ENCODE assay signal across 15 cellular contexts in the genomic region with DNA sequence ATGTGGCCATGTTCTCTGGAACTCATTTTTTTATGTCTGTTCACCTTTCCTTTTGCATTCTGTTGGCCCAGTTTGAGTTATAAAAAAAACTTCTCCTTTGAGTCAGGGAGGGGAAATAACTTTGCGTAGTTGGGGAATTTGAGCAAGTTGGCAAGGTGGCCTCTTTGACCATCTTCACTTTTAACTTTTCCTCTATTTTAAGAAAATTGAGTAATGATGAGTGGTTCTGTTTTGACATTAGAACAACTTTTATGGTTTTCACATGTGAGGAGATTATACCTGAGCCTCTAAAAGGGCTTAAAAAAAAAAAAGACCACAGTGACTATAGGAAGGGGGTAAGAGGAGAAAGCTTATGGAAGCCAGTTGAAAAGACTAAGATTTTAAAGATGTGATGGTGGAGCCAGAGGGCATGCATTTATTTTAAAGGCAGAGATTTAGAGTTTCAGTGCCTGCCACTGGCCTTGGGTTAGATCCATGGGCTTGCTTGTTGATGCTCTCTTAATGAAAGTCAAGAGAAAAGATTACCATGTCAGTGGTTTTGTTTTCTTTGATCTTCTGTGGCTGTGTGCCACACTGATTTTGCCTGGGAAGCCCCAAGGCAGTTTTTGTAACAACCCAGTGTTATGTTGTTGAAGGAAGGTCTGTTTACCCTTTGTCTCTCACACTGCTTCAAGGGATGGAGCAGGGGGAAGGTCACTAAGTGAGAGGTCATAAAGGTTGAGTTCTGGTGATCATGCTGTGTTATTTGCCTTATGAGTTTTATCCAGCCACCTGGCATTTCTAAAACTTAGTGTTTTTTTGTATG.
DNase-seq lines count a peak whose midpoint lies in the region; ATAC-seq, FAIRE-seq and TF ChIP-seq lines count a peak whose summit lies in the region.
"Had no signal": no experiment of that assay in that cellular context is flagged by ENCODE, and none has a peak within 500 bp of the region (broad histone marks: within the 10 kb centered on the region; RNA-seq: fewer than 3 reads in every experiment).

No MANE protein-coding gene starts in this region.

- no peaks in the 10 kb centered on the region for H3K36me3 ChIP-seq in CD4-positive, alpha-beta memory T cell (ENCODE audit: insufficient read depth, low read length)
- no peaks in the 10 kb centered on the region for H3K36me3 ChIP-seq in H1 (ENCODE audit: control insufficient read depth in 2 of 4, insufficient read depth in 4 of 4, low read length in 3 of 4)
- H3K36me3 ChIP-seq: prostate gland had no signal

- 0 out of 2 replicates have a peak overlapping the region, but pooled peaks have one; percentile 20 for H3K18ac ChIP-seq in H1 (ENCODE audit: extremely low read depth, low read length)

- no peaks in the 10 kb centered on the region for H3K79me2 ChIP-seq in H1 (ENCODE audit: control insufficient read depth in 1 of 2, insufficient read depth in 2 of 2, low read length in 2 of 2)

- TF ChIP-seq CTCF in H1 (IDR thresholded peaks at IDR 0.05; ENCODE audit: control extremely low read depth in 1 of 3, insufficient read depth in 1 of 3, low read depth in 1 of 3, low read length in 3 of 3) = no peak

- no peaks in the 10 kb centered on the region for H3K36me3 Mint-ChIP-seq in CD4-positive, alpha-beta memory T cell

- no peaks in the 10 kb centered on the region for H3K27me3 ChIP-seq in CD4-positive, alpha-beta memory T cell (ENCODE audit: insufficient read depth, low read length)
- no peaks in the 10 kb centered on the region; a peak in 1 of 7 replicates for H3K27me3 ChIP-seq in H1 (replicated peaks in 1 of 4; ENCODE audit: control insufficient read depth in 3 of 4, extremely low read depth in 1 of 4, insufficient read depth in 3 of 4, low read length in 3 of 4)

- H2BK12ac ChIP-seq in H1 (ENCODE audit: low read depth, low read length) = no peak overlapping the region

- no peak overlapping the region for H3K4me3 ChIP-seq in CD4-positive, alpha-beta memory T cell (ENCODE audit: low read length in 2 of 2)
- no peak overlapping the region for H3K4me3 ChIP-seq in Jurkat, Clone E6-1 (ENCODE audit: low read length)
- no peak overlapping the region for H3K4me3 ChIP-seq in H1 (ENCODE audit: extremely low read depth in 1 of 4, insufficient read depth in 2 of 4, low read depth in 3 of 4, low read length in 4 of 4)
- H3K4me3 ChIP-seq: mucosa of descending colon, prostate gland had no signal

- peak; percentile 44 for ATAC-seq in GM19395 (IDR thresholded peaks at IDR 0.05; ENCODE audit: unreplicated experiment)
- no peak for ATAC-seq in HG03354 (IDR thresholded peaks at IDR 0.05; ENCODE audit: poor library complexity, severe bottlenecking, unreplicated experiment)
- ATAC-seq in HG02623 (IDR thresholded peaks at IDR 0.05; ENCODE audit: unreplicated experiment) = no peak
- ATAC-seq in HG03571 (IDR thresholded peaks at IDR 0.05; ENCODE audit: unreplicated experiment) = no peak
- ATAC-seq: mucosa of descending colon, Right ventricle myocardium inferior had no signal

- no peak overlapping the region for H2BK5ac ChIP-seq in H1 (ENCODE audit: low read depth, low read length)

- peak; percentile 20 to 38 (median 27) for DNase-seq in CD4-positive, alpha-beta memory T cell
- peak; percentile 24 for DNase-seq in Jurkat, Clone E6-1 (ENCODE audit: low read depth, low spot score)
- DNase-seq in H1 (ENCODE audit: low read depth in 1 of 2, low spot score in 2 of 2) = peak in 1 of 2 experiments; percentile 1
- no peak for DNase-seq in medulla oblongata (ENCODE audit: extremely low spot score)
- DNase-seq: activated CD8-positive, alpha-beta memory T cell treated with anti-CD3 and anti-CD28 coated beads, Interleukin-2, amount 50 U/mL, for 4 hours; effector CD4-positive, alpha-beta T cell; mucosa of descending colon; NCI-H1105; NCI-H510A had no signal

- no peaks in the 10 kb centered on the region for H4K20me1 ChIP-seq in H1 (replicated peaks in 1 of 2; ENCODE audit: control insufficient read depth in 1 of 2, insufficient read depth in 2 of 2, low read length in 2 of 2)

- no peak overlapping the region for H2BK20ac ChIP-seq in H1 (ENCODE audit: low read length)

- POLR2A ChIA-PET in CD4-positive, alpha-beta memory T cell (lab: Charles Lee; ENCODE audit: partially characterized antibody) = no interaction called here
- POLR2A ChIA-PET in H1 (lab: Charles Lee; ENCODE audit: partially characterized antibody) = no interaction called here

- no peak overlapping the region for H2AFZ ChIP-seq in H1 (ENCODE audit: low read length)

- no peak overlapping the region for H4K91ac ChIP-seq in H1 (replicated peaks; ENCODE audit: insufficient read length, low read length)

- no peak for TF ChIP-seq POLR2A in H1 (IDR thresholded peaks at IDR 0.05; ENCODE audit: control extremely low read depth in 1 of 2, low read depth in 2 of 2, low read length in 2 of 2)

- peaks cover 2% of the 10 kb centered on the region; the same call in 1 of the 2 replicates for H3K23me2 ChIP-seq in H1 (ENCODE audit: low read depth, low read length)

- H3K27ac ChIP-seq in CD4-positive, alpha-beta memory T cell (ENCODE audit: low read depth, low read length) = no peak overlapping the region
- H3K27ac ChIP-seq in H1 (ENCODE audit: low read depth, low read length) = no peak overlapping the region
- H3K27ac ChIP-seq: prostate gland had no signal

- intact Hi-C loops in CD4-positive, alpha-beta memory T cell (cut with micrococcal nuclease) = no loop called here

- no peak overlapping the region for H2AK5ac ChIP-seq in H1 (ENCODE audit: low read depth, low read length)

- H2BK15ac ChIP-seq in H1 (ENCODE audit: low read length) = no peak overlapping the region

- no peak overlapping the region for H3K14ac ChIP-seq in H1 (ENCODE audit: insufficient read length)

- peaks cover 6 to 15% (median 10%) of the 10 kb centered on the region in 4 donors for H3K4me1 Mint-ChIP-seq in CD4-positive, alpha-beta memory T cell

- H3K9me3 Mint-ChIP-seq in CD4-positive, alpha-beta memory T cell = peaks cover 0 to 2% (median 0%) of the 10 kb centered on the region in 8 donors

- no peaks in the 10 kb centered on the region for H3K79me1 ChIP-seq in H1 (ENCODE audit: low read depth, low read length)

- H3K4me3 Mint-ChIP-seq in CD4-positive, alpha-beta memory T cell = no peak overlapping the region

- 94% methylated on average over 1 of the region's 1 CpG; no CpG with 5 or more reads in 1 of the 2 experiments for WGBS in H1 (ENCODE audit: extremely low coverage in 1 of 2, insufficient coverage in 1 of 2, insufficient read length in 1 of 2, insufficient replicate concordance in 2 of 2, low coverage in 1 of 2, low lambda C conversion rate in 2 of 2, missing lambda C conversion rate in 1 of 2), 2 experiments

- CTCF ChIA-PET in CD4-positive, alpha-beta memory T cell (lab: Charles Lee; ENCODE audit: partially characterized antibody) = no interaction called here
- CTCF ChIA-PET in H1 (lab: Charles Lee; ENCODE audit: partially characterized antibody) = no interaction called here

- peak overlapping the region in 1 of 7 donors; percentile 31 for H3K27ac Mint-ChIP-seq in CD4-positive, alpha-beta memory T cell

- H3K9me3 ChIP-seq in CD4-positive, alpha-beta memory T cell (ENCODE audit: control insufficient read depth in 1 of 2, low read length in 2 of 2) = no peaks in the 10 kb centered on the region
- no peaks in the 10 kb centered on the region for H3K9me3 ChIP-seq in H1 (ENCODE audit: insufficient read depth in 2 of 2, low read depth in 1 of 2, low read length in 1 of 2)
- H3K9me3 ChIP-seq: mucosa of descending colon, prostate gland had no signal

- H3K4me1 ChIP-seq in CD4-positive, alpha-beta memory T cell (ENCODE audit: insufficient read depth, low read length) = no peaks in the 10 kb centered on the region
- peaks cover 0 to 7% (median 4%) of the 10 kb centered on the region in 4 experiments; a peak in 4 of 7 replicates for H3K4me1 ChIP-seq in H1 (replicated peaks in 1 of 4; ENCODE audit: control insufficient read depth in 3 of 4, insufficient read depth in 4 of 4, low read length in 3 of 4)
- H3K4me1 ChIP-seq: prostate gland had no signal

- no peak overlapping the region for H4K5ac ChIP-seq in H1 (ENCODE audit: insufficient read length, low read depth, low read length)

- TF ChIP-seq EP300 in H1 (IDR thresholded peaks at IDR 0.05; ENCODE audit: borderline replicate concordance in 1 of 2, low read depth in 2 of 2, low read length in 2 of 2) = no peak

- H3K23ac ChIP-seq in H1 (ENCODE audit: insufficient read length) = no peak overlapping the region

- no peaks in the 10 kb centered on the region for H3K27me3 Mint-ChIP-seq in CD4-positive, alpha-beta memory T cell

- H2BK120ac ChIP-seq in H1 (replicated peaks; ENCODE audit: low read depth, low read length) = no peak overlapping the region

- peak; percentile 69 for FAIRE-seq in H1 (lab: Jason Lieb, UNC)

- 0 out of 4 replicates have a peak overlapping the region, but pooled peaks have one; percentile 8 to 27 for H3K4me2 ChIP-seq in H1 (ENCODE audit: insufficient read depth in 1 of 2, low read depth in 2 of 2, low read length in 2 of 2)

- H3K4ac ChIP-seq in H1 (replicated peaks; ENCODE audit: insufficient read length, low read depth, low read length) = no peak overlapping the region

- no peak for TF ChIP-seq RAD21 in H1 (IDR thresholded peaks at IDR 0.05 in 1 of 2, conservative IDR thresholded peaks at IDR 0.05 in 1 of 2; ENCODE audit: low read depth in 2 of 2, low read length in 2 of 2)

- H4K8ac ChIP-seq in H1 (ENCODE audit: extremely low read depth, insufficient read depth, low read length) = no peak overlapping the region

- no peak overlapping the region for H3K9ac ChIP-seq in H1 (replicated peaks in 1 of 4; ENCODE audit: extremely low read depth in 1 of 4, low read depth in 3 of 4, low read length in 3 of 4)

- H3K56ac ChIP-seq in H1 (replicated peaks; ENCODE audit: insufficient read length, low read depth, low read length) = no peak overlapping the region

TF ChIP-seq in H1, 55 proteins besides CTCF, POLR2A, EP300 and RAD21:
- TF ChIP-seq EZH2 (IDR thresholded peaks at IDR 0.05; ENCODE audit: low read depth, low read length, severe bottlenecking) = no peak
- 0 out of 2 replicates have a peak, but pooled peaks have one; percentile 38 for TF ChIP-seq TCF12 (IDR thresholded peaks at IDR 0.05; ENCODE audit: low read depth, low read length)
- peak; percentile 43; the same call in 1 of the 2 replicates for TF ChIP-seq EGR1 (IDR thresholded peaks at IDR 0.05; ENCODE audit: borderline replicate concordance, low read depth, low read length)
- TF ChIP-seq SAP30 (IDR thresholded peaks at IDR 0.05; ENCODE audit: insufficient read depth, insufficient replicate concordance, low read length) = no peak
- no peak for TF ChIP-seq RBBP5 (IDR thresholded peaks at IDR 0.05; ENCODE audit: borderline replicate concordance, low read depth, low read length)
